ENCODE assay signal across 8 cellular contexts in the genomic region with DNA sequence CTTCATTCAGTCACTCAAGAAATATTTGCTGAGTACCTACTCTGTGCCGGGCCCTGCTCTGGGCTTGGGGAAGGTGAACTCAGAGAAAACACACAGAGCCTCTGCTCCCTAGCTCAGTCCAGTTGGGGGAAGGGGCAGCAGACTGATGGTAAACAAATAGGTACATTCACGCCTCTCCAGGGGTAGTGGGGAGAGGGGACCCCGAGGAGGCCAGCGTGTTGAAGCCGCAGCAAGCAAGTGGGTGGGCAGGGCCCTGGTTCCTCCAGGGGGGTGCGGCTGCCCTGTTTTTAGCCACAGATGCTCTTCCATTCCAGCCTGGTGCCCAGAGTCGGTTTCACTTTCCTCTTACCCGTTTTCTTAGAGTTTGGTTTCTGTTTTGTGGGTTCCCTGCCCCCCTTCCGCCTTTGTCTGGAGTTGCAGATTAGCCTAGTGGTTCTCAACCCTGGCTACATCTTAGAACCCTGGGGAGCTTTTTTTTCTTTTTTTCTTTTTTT. TPM values are rescaled to one million over a fixed set of nuclear protein-coding genes. Genes with fewer than 3 reads are reported as not detected.
DNase-seq lines count a peak whose midpoint lies in the region; ATAC-seq and TF ChIP-seq lines count a peak whose summit lies in the region.

No MANE protein-coding gene starts in this region.

- H3K4me3 Mint-ChIP-seq in natural killer cell: peak overlapping the region; percentile 65

- H4K20me1 ChIP-seq in BLaER1 treated with 17β-estradiol and CSF1 and Interleukin-3, amounts not matched to agents 10 nM and 100 nM: no peaks in the 10 kb centered on the region

- H3K27ac Mint-ChIP-seq in natural killer cell: peak overlapping the region; percentile 92 to 97

- H3K4me1 Mint-ChIP-seq in natural killer cell: peaks cover 24 to 38% of the 10 kb centered on the region in 2 donors

- ATAC-seq in GM21786 (IDR thresholded peaks at IDR 0.05; ENCODE audit: unreplicated experiment) (peak; percentile 83), natural killer cell (peak; percentile 93 to 96 (median 96)), HG03442 (IDR thresholded peaks at IDR 0.05; ENCODE audit: unreplicated experiment) (no peak)

- intact Hi-C loops in natural killer cell (cut with micrococcal nuclease): loop anchor here (1.0 kb wide), 1 partner anchor 9 kb away; the partner anchor contains the start of genes C11orf68 and DRAP1

- peaks cover 3 to 13% (median 8%) of the 10 kb centered on the region in 11 experiments; a peak in 21 of 22 replicates for H3K36me3 ChIP-seq in BLaER1 treated with 17β-estradiol and CSF1 and Interleukin-3, amounts not matched to agents 10 nM and 100 nM

- no peak for TF ChIP-seq CTCF in natural killer cell (IDR thresholded peaks at IDR 0.05)

- H3K4me3 ChIP-seq in BLaER1 treated with 17β-estradiol and CSF1 and Interleukin-3, amounts not matched to agents 10 nM and 100 nM: peak overlapping the region; percentile 34 to 59 (median 43); a peak in 18 of 20 replicates

- no peaks in the 10 kb centered on the region for H3K36me3 Mint-ChIP-seq in natural killer cell

- no peaks in the 10 kb centered on the region for H3K27me3 Mint-ChIP-seq in natural killer cell (ENCODE audit: low read depth in 2 of 2)

- peak overlapping the region; percentile 62 to 91 (median 84); a peak in 21 of 22 replicates for H3K27ac ChIP-seq in BLaER1 treated with 17β-estradiol and CSF1 and Interleukin-3, amounts not matched to agents 10 nM and 100 nM

- peaks cover 23 to 50% (median 43%) of the 10 kb centered on the region in 10 experiments for H3K4me1 ChIP-seq in BLaER1 treated with 17β-estradiol and CSF1 and Interleukin-3, amounts not matched to agents 10 nM and 100 nM

- peak overlapping the region; percentile 56 to 81 (median 75) for H3K9ac ChIP-seq in BLaER1 treated with 17β-estradiol and CSF1 and Interleukin-3, amounts not matched to agents 10 nM and 100 nM

- H3K4me2 ChIP-seq in BLaER1 treated with 17β-estradiol and CSF1 and Interleukin-3, amounts not matched to agents 10 nM and 100 nM: peak overlapping the region; percentile 80 to 98 (median 87)

- DNase-seq in OCI-M2 (lab: John Stamatoyannopoulos, UW; ENCODE audit: unreplicated experiment) (peak; percentile 33), natural killer cell (peak; percentile 63), SW 1271 (lab: John Stamatoyannopoulos, UW) (no peak), DMS79 (lab: John Stamatoyannopoulos, UW) (no peak)
- peak; percentile 89 for DNase-seq in activated effector memory CD4-positive, alpha-beta T cell treated with anti-CD3 and anti-CD28 coated beads, Interleukin-2, amount 50 U/mL, for 16 hours

- H3K9me3 ChIP-seq in BLaER1 treated with 17β-estradiol and CSF1 and Interleukin-3, amounts not matched to agents 10 nM and 100 nM (replicated peaks in 1 of 11): no peaks in the 10 kb centered on the region

- no peaks in the 10 kb centered on the region for H3K9me3 Mint-ChIP-seq in natural killer cell

- H3K27me3 ChIP-seq in BLaER1 treated with 17β-estradiol and CSF1 and Interleukin-3, amounts not matched to agents 10 nM and 100 nM: no peaks in the 10 kb centered on the region

RNA-seq across cellular contexts. Expression of gene DRAP1, which starts 8.7 kb away (rescaled TPM):
- 100 to 1,000 TPM; 114 to 115 (median 115) TPM for total RNA-seq in natural killer cell

RNA-seq across cellular contexts. Expression of gene C11orf68, which starts 9.1 kb away (rescaled TPM):
- 10 to 100 TPM; 19.9 to 28.3 (median 20.7) TPM for total RNA-seq in natural killer cell

RNA-seq across cellular contexts. Expression of gene TSGA10IP, which starts 17.3 kb away (rescaled TPM):
- not detected for total RNA-seq in natural killer cell

RNA-seq across cellular contexts. Expression of gene FOSL1, which starts 27.8 kb away (rescaled TPM):
- total RNA-seq in natural killer cell: 1 to 10 TPM; 3.4 to 9.0 (median 6.8) TPM

RNA-seq across cellular contexts. Expression of gene SART1, which starts 33.6 kb away (rescaled TPM):
- total RNA-seq in natural killer cell: 100 to 1,000 TPM; 103 to 123 (median 115) TPM

Comparison
In these comparisons a context has a peak if more than half of its experiments do, and no peak if none do; other contexts are left out.
1. DNase-seq: peak in OCI-M2 (single experiment), activated effector memory CD4-positive, alpha-beta T cell treated with anti-CD3 and anti-CD28 coated beads, Interleukin-2, amount 50 U/mL, for 16 hours (single experiment) and natural killer cell (single experiment); none in SW 1271 (0 of 2) and DMS79 (single experiment).